In genomic region chr4:53711916-53712315, GRCh38 we compare ENCODE assay signal across 20 cellular contexts.
DNase-seq lines count a peak whose midpoint lies in the region; ATAC-seq lines count a peak whose summit lies in the region.
"Had no signal": no experiment of that assay in that cellular context is flagged by ENCODE, and none has a peak within 500 bp of the region (broad histone marks: within the 10 kb centered on the region; RNA-seq: fewer than 3 reads in every experiment).

No MANE protein-coding gene starts in this region.

- no peaks in the 10 kb centered on the region for H3K79me2 ChIP-seq in ACC112 (ENCODE audit: control insufficient read depth, insufficient read depth, low read length, unreplicated experiment)

- no peak overlapping the region for H3K23ac ChIP-seq in mesenchymal stem cell (ENCODE audit: low read length in 2 of 2)

- no peak overlapping the region for H3K14ac ChIP-seq in mesenchymal stem cell (ENCODE audit: low read length in 2 of 2)

- peak overlapping the region; percentile 60 to 96 for H2BK12ac ChIP-seq in mesenchymal stem cell (ENCODE audit: low read length in 2 of 2)

- peak overlapping the region; percentile 31 for H3K9ac ChIP-seq in adipocyte (ENCODE audit: low read length)
- H3K9ac ChIP-seq in mesenchymal stem cell (ENCODE audit: low read length), result peak overlapping the region; percentile 48
- H3K9ac ChIP-seq: KMS-11 had no signal

- H3K4me1 ChIP-seq in ACC112 (ENCODE audit: control insufficient read depth, insufficient read depth, low read length, unreplicated experiment) (peaks cover 65% of the 10 kb centered on the region), adipocyte (ENCODE audit: control insufficient read depth, insufficient read depth, low read length) (peaks cover 51% of the 10 kb centered on the region), mesenchymal stem cell (ENCODE audit: control insufficient read depth, insufficient read depth, low read depth, low read length) (no peaks in the 10 kb centered on the region)
- H3K4me1 ChIP-seq: HAP-1 had no signal

- no peak for ATAC-seq in HG02870 (IDR thresholded peaks at IDR 0.05; ENCODE audit: unreplicated experiment)
- no peak for ATAC-seq in HG03460 (IDR thresholded peaks at IDR 0.05; ENCODE audit: unreplicated experiment)
- no peak for ATAC-seq in esophagus mucosa
- ATAC-seq: CD8-positive, alpha-beta T cell had no signal

- H3K36me3 ChIP-seq in ACC112 (ENCODE audit: insufficient read depth, low read length) (no peaks in the 10 kb centered on the region), adipocyte (ENCODE audit: control insufficient read depth, insufficient read depth, low read length, severe bottlenecking) (no peaks in the 10 kb centered on the region), mesenchymal stem cell (ENCODE audit: control insufficient read depth in 1 of 2, insufficient read depth in 2 of 2, low read depth in 1 of 2, low read length in 2 of 2) (no peaks in the 10 kb centered on the region)
- H3K36me3 ChIP-seq: HAP-1 had no signal

- no peak overlapping the region for H3K4me2 ChIP-seq in mesenchymal stem cell (ENCODE audit: low read length, poor library complexity, severe bottlenecking)
- H3K4me2 ChIP-seq: KMS-11, PC-9 had no signal

- no peak overlapping the region for H2BK15ac ChIP-seq in mesenchymal stem cell (ENCODE audit: low read depth, poor library complexity, severe bottlenecking)

- H3K27ac ChIP-seq in ACC112 (ENCODE audit: low read depth, low read length) (peak overlapping the region; percentile 32), mesenchymal stem cell (ENCODE audit: low read length, poor library complexity, severe bottlenecking) (no peak overlapping the region)
- H3K27ac ChIP-seq: 22Rv1, KMS-11, PC-9 had no signal

- no peaks in the 10 kb centered on the region for H3K79me1 ChIP-seq in mesenchymal stem cell (replicated peaks; ENCODE audit: low read length, poor library complexity, severe bottlenecking)

- H2BK5ac ChIP-seq in mesenchymal stem cell (ENCODE audit: low read depth, low read length, poor library complexity, severe bottlenecking), result no peak overlapping the region

- H3K27me3 ChIP-seq in ACC112 (ENCODE audit: insufficient read depth, low read length), result no peaks in the 10 kb centered on the region
- no peaks in the 10 kb centered on the region for H3K27me3 ChIP-seq in adipocyte (replicated peaks; ENCODE audit: control insufficient read depth, insufficient read depth, low read length)
- no peaks in the 10 kb centered on the region for H3K27me3 ChIP-seq in mesenchymal stem cell (ENCODE audit: control insufficient read depth in 1 of 2, insufficient read depth in 1 of 2, low read length in 2 of 2)

- peak overlapping the region; percentile 7 for H2AFZ ChIP-seq in ACC112 (ENCODE audit: low read length, unreplicated experiment)
- no peak overlapping the region for H2AFZ ChIP-seq in mesenchymal stem cell (ENCODE audit: low read depth, low read length)
- H2AFZ ChIP-seq: PC-9 had no signal

- H2AK5ac ChIP-seq in mesenchymal stem cell (ENCODE audit: low read length, severe bottlenecking), result no peak overlapping the region

- peak overlapping the region; percentile 59 for H4K8ac ChIP-seq in mesenchymal stem cell (ENCODE audit: low read length)

- H3K4me3 ChIP-seq in ACC112 (ENCODE audit: low read depth, low read length), result no peak overlapping the region
- H3K4me3 ChIP-seq in adipocyte (ENCODE audit: low read length), result no peak overlapping the region
- H3K4me3 ChIP-seq in mesenchymal stem cell (ENCODE audit: insufficient read depth in 1 of 2, low read depth in 1 of 2, low read length in 2 of 2), result no peak overlapping the region
- H3K4me3 ChIP-seq: HAP-1, PC-9 had no signal

- H4K91ac ChIP-seq in mesenchymal stem cell (ENCODE audit: low read length), result no peak overlapping the region

- DNase-seq in adipocyte (ENCODE audit: low read depth) (peak; percentile 48), fibroblast of gingiva (ENCODE audit: low read depth) (peak; percentile 63), mesenchymal stem cell (no peak), inferior parietal cortex (ENCODE audit: extremely low spot score) (no peak)
- DNase-seq: AML-193; C1 segment of cervical spinal cord; CD8-positive, alpha-beta T cell; DND-41; NCI-H1105; NCI-H1694; PC-9; RPMI8226; SHP77 had no signal

- 94% methylated on average over 1 of the region's 2 CpGs for WGBS in mesenchymal stem cell

- H3K4ac ChIP-seq in mesenchymal stem cell (ENCODE audit: low read depth in 1 of 2, low read length in 2 of 2), result peak overlapping the region in 1 of 2 experiments; percentile 7

- H3K9me3 ChIP-seq in adipocyte (ENCODE audit: control insufficient read depth, low read length) (no peaks in the 10 kb centered on the region), mesenchymal stem cell (ENCODE audit: control insufficient read depth, low read length) (no peaks in the 10 kb centered on the region)
- H3K9me3 ChIP-seq: HAP-1 had no signal

- no peak overlapping the region for H2BK120ac ChIP-seq in mesenchymal stem cell (ENCODE audit: low read depth, low read length)

- H3K18ac ChIP-seq in mesenchymal stem cell (ENCODE audit: low read depth in 1 of 2, low read length in 2 of 2), result peak overlapping the region; percentile 47 to 88

Comparison
In these comparisons a context has a peak if more than half of its experiments do, and no peak if none do; other contexts are left out.
1. DNase-seq: peak in adipocyte (single experiment) and fibroblast of gingiva (single experiment); none in mesenchymal stem cell (single experiment) and inferior parietal cortex (single experiment).